Comparison of ENCODE assay signal across 8 cellular contexts in the genomic region with DNA sequence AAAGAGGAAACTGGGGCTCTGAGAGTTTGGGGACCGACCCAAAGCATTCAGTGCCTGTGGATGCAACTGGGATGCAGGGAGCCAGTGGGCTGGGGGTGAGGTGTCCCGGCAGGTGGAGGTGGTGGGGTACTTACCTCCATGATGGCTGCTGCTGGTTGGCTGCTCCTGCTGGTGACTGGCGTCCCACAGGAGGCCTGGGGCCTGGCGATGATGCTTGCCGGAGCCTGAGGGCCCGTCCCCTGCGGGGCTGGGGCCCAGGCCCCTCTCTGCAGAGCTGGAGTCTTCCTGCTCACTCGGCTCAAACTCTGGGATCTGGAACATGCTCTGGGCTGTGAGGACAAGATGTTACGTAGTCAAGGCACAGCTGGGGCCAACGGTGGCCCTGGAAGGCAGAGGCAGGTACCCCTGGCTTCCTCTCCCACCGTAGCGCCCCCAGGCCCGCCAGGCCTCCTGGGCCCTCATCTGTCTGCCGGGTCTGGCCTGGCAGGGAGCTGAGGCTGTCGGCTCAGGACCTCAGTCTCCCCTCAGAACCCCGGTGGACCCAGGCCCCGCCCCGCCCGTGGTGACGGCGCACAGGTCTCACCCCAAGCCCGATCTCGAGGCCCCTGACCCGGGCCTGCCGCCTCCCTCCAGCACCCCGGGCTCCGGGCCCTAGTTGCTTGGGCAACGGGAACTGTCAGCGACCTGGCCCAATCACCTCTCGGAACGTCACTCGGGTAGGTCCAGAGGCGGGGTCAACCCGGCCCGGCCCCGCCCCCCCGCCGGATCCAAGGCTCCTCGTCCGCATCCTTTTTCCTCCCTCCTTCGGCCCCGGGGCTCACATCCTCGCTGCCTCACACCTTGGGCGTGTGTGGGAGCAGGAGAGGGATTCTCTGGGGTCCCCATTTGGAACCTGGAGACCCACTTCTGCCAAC. TPM values are rescaled to one million over a fixed set of nuclear protein-coding genes. Genes with fewer than 3 reads are reported as not detected.
DNase-seq lines count a peak whose midpoint lies in the region; ATAC-seq and TF ChIP-seq lines count a peak whose summit lies in the region.

A gene (minus strand): TSS at position 618 of the 914 bp plus-strand sequence. CDS start 297 bp downstream, at position 321.

- no peak within 1 kb of the TSS for H3K4ac ChIP-seq in H9 (ENCODE audit: low read depth, low read length)

- peak within 1 kb of the TSS; percentile 82 to 90 for H3K4me3 Mint-ChIP-seq in H9
- peak within 1 kb of the TSS; percentile 85 for H3K4me3 Mint-ChIP-seq in natural killer cell treated with Interleukin-12 subunit alpha and Interleukin-12 subunit beta and Interleukin-15 and Interleukin-18, amount 100 ng/mL, for 72 hours

- H3K4me1 ChIP-seq in H9 (ENCODE audit: insufficient read depth, low read length) = no peaks in the 10 kb centered on the region

- peak; percentile 91 to 92 for ATAC-seq in natural killer cell treated with Interleukin-12 subunit alpha and Interleukin-12 subunit beta and Interleukin-15 and Interleukin-18, amount 100 ng/mL, for 72 hours

- H3K79me1 ChIP-seq in H9 (ENCODE audit: insufficient read depth, low read depth, low read length, poor library complexity, severe bottlenecking) = no peaks in the 10 kb centered on the region

- H2BK120ac ChIP-seq in H9 (ENCODE audit: low read depth, low read length, poor library complexity, severe bottlenecking) = no peak within 1 kb of the TSS

- H4K8ac ChIP-seq in H9 (replicated peaks; ENCODE audit: insufficient read length, low read depth, low read length) = no peak within 1 kb of the TSS

- H3K4me3 ChIP-seq in MG63 = peak within 1 kb of the TSS; percentile 70

- H3K9ac ChIP-seq in H9 (ENCODE audit: extremely low read depth, insufficient read length, low read length) = no peak within 1 kb of the TSS

- no peaks in the 10 kb centered on the region for H3K79me2 ChIP-seq in H9 (ENCODE audit: insufficient read depth, low read length)

- H2AK5ac ChIP-seq in H9 (ENCODE audit: insufficient read length, low read length) = no peak within 1 kb of the TSS

- peak within 1 kb of the TSS; percentile 82 for H3K4me2 ChIP-seq in H9 (ENCODE audit: insufficient read depth, insufficient read length, low read length)

- no peaks in the 10 kb centered on the region; a peak in 1 of 5 replicates for H3K9me3 Mint-ChIP-seq in H9
- H3K9me3 Mint-ChIP-seq in natural killer cell treated with Interleukin-12 subunit alpha and Interleukin-12 subunit beta and Interleukin-15 and Interleukin-18, amount 100 ng/mL, for 72 hours = no peaks in the 10 kb centered on the region

- no peaks in the 10 kb centered on the region for H4K20me1 ChIP-seq in H9 (ENCODE audit: control insufficient read depth, insufficient read depth, insufficient read length)

- H3K23ac ChIP-seq in H9 (ENCODE audit: insufficient read length, low read depth, low read length) = no peak within 1 kb of the TSS

- H2BK12ac ChIP-seq in H9 (ENCODE audit: insufficient read length, low read depth, low read length) = no peak within 1 kb of the TSS

- H3T11ph ChIP-seq in H9 (ENCODE audit: low read length) = no peak within 1 kb of the TSS

- DNase-seq in ELR (ENCODE audit: low read depth) (peak; percentile 95), H9 (peak; percentile 96), MG63 (peak; percentile 94), SHP77 (lab: John Stamatoyannopoulos, UW) (peak; percentile 84 to 90), fibroblast of peridontal ligament (ENCODE audit: extremely low read depth) (peak; percentile 88)
- peak; percentile 90 for DNase-seq in activated effector memory CD4-positive, alpha-beta T cell treated with Interleukin-2 at 50 U/mL for 16 hours
- DNase-seq in natural killer cell treated with Interleukin-12 subunit alpha and Interleukin-12 subunit beta and Interleukin-15 and Interleukin-18, amount 100 ng/mL, for 72 hours (ENCODE audit: low spot score) = peak; percentile 94
- DNase-seq in stimulated activated naive CD4-positive, alpha-beta T cell treated with Interleukin-2 at 50 U/mL for 16 hours (lab: John Stamatoyannopoulos, UW) = peak; percentile 89

- H2BK15ac ChIP-seq in H9 (ENCODE audit: low read depth, low read length) = no peak within 1 kb of the TSS

- H3K27ac Mint-ChIP-seq in H9 = peak within 1 kb of the TSS in 1 of 3 experiments; percentile 68; a peak in 1 of 7 replicates
- H3K27ac Mint-ChIP-seq in natural killer cell treated with Interleukin-12 subunit alpha and Interleukin-12 subunit beta and Interleukin-15 and Interleukin-18, amount 100 ng/mL, for 72 hours = peak within 1 kb of the TSS; percentile 82 to 83

- H3K36me3 Mint-ChIP-seq in H9 (ENCODE audit: insufficient read depth in 1 of 3, low read depth in 3 of 3) = peaks cover 0 to 18% (median 13%) of the 10 kb centered on the region in 3 experiments; a peak in 6 of 7 replicates
- H3K36me3 Mint-ChIP-seq in natural killer cell treated with Interleukin-12 subunit alpha and Interleukin-12 subunit beta and Interleukin-15 and Interleukin-18, amount 100 ng/mL, for 72 hours = no peaks in the 10 kb centered on the region

- H2BK5ac ChIP-seq in H9 (ENCODE audit: insufficient read length, low read length) = no peak within 1 kb of the TSS

- peaks cover 18% of the 10 kb centered on the region for H3K36me3 ChIP-seq in MG63

- H3K4me1 Mint-ChIP-seq in H9 = peaks cover 8 to 12% of the 10 kb centered on the region in 2 experiments
- H3K4me1 Mint-ChIP-seq in natural killer cell treated with Interleukin-12 subunit alpha and Interleukin-12 subunit beta and Interleukin-15 and Interleukin-18, amount 100 ng/mL, for 72 hours (ENCODE audit: low read depth in 2 of 2) = peaks cover 14 to 22% of the 10 kb centered on the region in 2 donors

- H3K9me3 ChIP-seq in H9 (ENCODE audit: control insufficient read depth, low read depth, low read length) = no peaks in the 10 kb centered on the region
- H3K9me3 ChIP-seq in MG63 = no peaks in the 10 kb centered on the region

- H3K14ac ChIP-seq in H9 (ENCODE audit: insufficient read depth, low read length) = peak within 1 kb of the TSS; percentile 42; the same call in 1 of the 2 replicates

- H3K27me3 ChIP-seq in H9 (ENCODE audit: insufficient read depth, low read length) = no peaks in the 10 kb centered on the region
- H3K27me3 ChIP-seq in MG63 = no peaks in the 10 kb centered on the region

- peak within 1 kb of the TSS; percentile 74 for H3K18ac ChIP-seq in H9 (ENCODE audit: insufficient read length, low read depth, low read length)

- no peak within 1 kb of the TSS for H4K5ac ChIP-seq in H9 (ENCODE audit: insufficient read length, low read depth, low read length)

- H2BK20ac ChIP-seq in H9 (ENCODE audit: low read depth, low read length, poor library complexity, severe bottlenecking) = no peak within 1 kb of the TSS

- no CpG with 5 or more reads among the region's 44 CpGs for WGBS in H9 (ENCODE audit: extremely low coverage, insufficient read length, low lambda C conversion rate)

- H3K27ac ChIP-seq in H9 (ENCODE audit: insufficient read length, low read depth, low read length) = no peak within 1 kb of the TSS

- H4K91ac ChIP-seq in H9 (ENCODE audit: insufficient read length, low read depth, low read length) = no peak within 1 kb of the TSS

- H3K56ac ChIP-seq in H9 (ENCODE audit: insufficient read length, low read depth, low read length) = no peak within 1 kb of the TSS

- H2AFZ ChIP-seq in H9 (ENCODE audit: low read length) = no peak within 1 kb of the TSS

- H3K23me2 ChIP-seq in H9 (ENCODE audit: insufficient read length, low read depth, low read length, poor library complexity, severe bottlenecking) = peaks cover 15% of the 10 kb centered on the region

- H3K27me3 Mint-ChIP-seq in H9 (ENCODE audit: low read depth) = peaks cover 12% of the 10 kb centered on the region
- no peaks in the 10 kb centered on the region for H3K27me3 Mint-ChIP-seq in natural killer cell treated with Interleukin-12 subunit alpha and Interleukin-12 subunit beta and Interleukin-15 and Interleukin-18, amount 100 ng/mL, for 72 hours

- no peak for TF ChIP-seq CTCF in H9 (conservative IDR thresholded peaks at IDR 0.05)

RNA-seq across cellular contexts. Expression of the gene that starts here (rescaled TPM):
- total RNA-seq in H9 (2021) = 23.3 and 25.0 TPM in 2 replicates
- total RNA-seq in MG63 (2014; rRNA removed; shearing (Covaris generic); ENCODE audit: low replicate concordance) = 127 and 166 TPM in 2 replicates
- 10 to 100 TPM; 29.5 to 46.9 TPM for total RNA-seq in natural killer cell treated with Interleukin-12 subunit alpha and Interleukin-12 subunit beta and Interleukin-15 and Interleukin-18, amount 100 ng/mL, for 72 hours
